ENCODE assay signal across 11 cellular contexts in genomic region chr19:14139944-14140343, GRCh38. TPM values are rescaled to one million over a fixed set of nuclear protein-coding genes. Genes with fewer than 3 reads are reported as not detected.
A peak's percentile ranks its signal among the peaks of the same experiment; 100 is the strongest.
DNase-seq lines count a peak whose midpoint lies in the region; ATAC-seq and TF ChIP-seq lines count a peak whose summit lies in the region.
"Had no signal": no experiment of that assay in that cellular context is flagged by ENCODE, and none has a peak within 500 bp of the region (broad histone marks: within the 10 kb centered on the region; RNA-seq: fewer than 3 reads in every experiment).

No MANE protein-coding gene starts in this region.

- H3K27me3 ChIP-seq in psoas muscle (ENCODE audit: insufficient read depth in 3 of 3, low read length in 2 of 3), result no peaks in the 10 kb centered on the region

- POLR2A ChIA-PET in HEK293T (lab: Yijun Ruan, JAX), result interaction anchor here (1.0 kb wide), 1 partner anchor 21 kb away, joined by 3 read pairs; no protein-coding TSS in a partner anchor

- no peaks in the 10 kb centered on the region for H3K9me3 ChIP-seq in psoas muscle

- CTCF ChIA-PET in HEK293T (lab: Yijun Ruan, JAX), result interaction anchor here (0.5 to 2.0 kb wide), 4 partner anchors 8 to 209 kb away, joined by 3 to 9 read pairs (median 5); no protein-coding TSS in a partner anchor

- TF ChIP-seq CTCF in psoas muscle (IDR thresholded peaks at IDR 0.05), result no peak

- DNase-seq in HEK293T (ENCODE audit: extremely low spot score) (no peak), RPMI7951 (ENCODE audit: low read depth) (peak; percentile 98), foreskin melanocyte (peak; percentile 94), psoas muscle (peak; percentile 69 to 87), NCI-H446 (lab: John Stamatoyannopoulos, UW) (no peak)
- DNase-seq: NCI-H1436; SIG-M5; stimulated activated CD4-positive, alpha-beta T cell treated with anti-CD3 and anti-CD28 coated beads, Interleukin-2, amount 100 ng/mL, for 24 hours had no signal

- H3K4me1 ChIP-seq in psoas muscle, result peaks cover 25% of the 10 kb centered on the region

- ATAC-seq in psoas muscle (peak; percentile 31 to 65 (median 50)), HG03108 (IDR thresholded peaks at IDR 0.05; ENCODE audit: unreplicated experiment) (no peak), GM18520 (IDR thresholded peaks at IDR 0.05; ENCODE audit: unreplicated experiment) (no peak)
- ATAC-seq: HCT116 had no signal

- WGBS in psoas muscle, 3 donors, result 21 to 36% (median 28%) methylated on average over 9 of the region's 9 CpGs

- no peak overlapping the region for H3K4me3 ChIP-seq in psoas muscle

- no peaks in the 10 kb centered on the region for H3K36me3 ChIP-seq in psoas muscle (ENCODE audit: insufficient read depth in 1 of 2, low read depth in 1 of 2)

- H3K27ac ChIP-seq in psoas muscle, result peak overlapping the region; percentile 98

- intact Hi-C loops in psoas muscle (cut with DNase I), result loop anchor here in 1 of 2 donors (5.0 kb wide), 2 partner anchors 263 to 267 kb away; partner anchors contain the start of gene NANOS3

TF ChIP-seq in HEK293T, 16 proteins besides CTCF, POLR2A, EP300 and RAD21:
- TF ChIP-seq CTBP1 (IDR thresholded peaks at IDR 0.05; ENCODE audit: borderline replicate concordance) (0 out of 2 replicates have a peak, but pooled peaks have one; percentile 18), ARNT (IDR thresholded peaks at IDR 0.05) (no peak), FOXM1 (IDR thresholded peaks at IDR 0.05; ENCODE audit: borderline replicate concordance) (no peak), HDGF (IDR thresholded peaks at IDR 0.05; ENCODE audit: borderline replicate concordance) (no peak)

RNA-seq across cellular contexts. Expression of gene ASF1B, which starts 3.6 kb away (rescaled TPM):
- total RNA-seq in RPMI7951 (2014; rRNA removed; shearing (Covaris generic)), result 86.6 and 90.8 TPM in 2 replicates
- total RNA-seq in psoas muscle, result 1 to 10 TPM in 1 of 4 donors, under 1 TPM in 2, not detected in 1; 0.63 to 6.0 (median 0.84) TPM
- 1 to 10 TPM in 2 of 3 donors, under 1 TPM in 1; 0.20 to 1.2 (median 1.0) TPM for polyA plus RNA-seq in psoas muscle

RNA-seq across cellular contexts. Expression of gene PRKACA, which starts 22.4 kb away (rescaled TPM):
- total RNA-seq in RPMI7951 (2014; rRNA removed; shearing (Covaris generic)), result 55.2 and 60.9 TPM in 2 replicates
- 100 to 1,000 TPM; 209 to 509 (median 312) TPM for total RNA-seq in psoas muscle
- 100 to 1,000 TPM in 2 of 3 donors, 10 to 100 TPM in 1; 99.3 to 208 (median 135) TPM for polyA plus RNA-seq in psoas muscle

RNA-seq across cellular contexts. Expression of gene SAMD1, which starts 49.4 kb away (rescaled TPM):
- 24.2 and 41.8 TPM in 2 replicates for total RNA-seq in RPMI7951 (2014; rRNA removed; shearing (Covaris generic))
- 10 to 100 TPM; 27.3 to 54.4 (median 39.6) TPM for total RNA-seq in psoas muscle
- polyA plus RNA-seq in psoas muscle, result 10 to 100 TPM; 39.9 to 99.9 (median 60.4) TPM

RNA-seq across cellular contexts. Expression of gene C19orf67, which starts 54.4 kb away (rescaled TPM):
- total RNA-seq in RPMI7951 (2014; rRNA removed; shearing (Covaris generic)), result 0.59 TPM in 1 of 2 replicates, not detected in the other
- not detected for total RNA-seq in psoas muscle
- not detected for polyA plus RNA-seq in psoas muscle

Comparison
In these comparisons a context has a peak if more than half of its experiments do, and no peak if none do; other contexts are left out.
1. DNase-seq: peak in RPMI7951 (single experiment), foreskin melanocyte (single experiment) and psoas muscle (2 of 2); none in HEK293T (single experiment) and NCI-H446 (0 of 2).
2. ATAC-seq: peak in psoas muscle (4 of 4); none in HG03108 (single experiment) and GM18520 (single experiment).
3. RNA of gene ASF1B, which starts 3.6 kb away (total RNA-seq): 86.6 to 90.8 TPM in RPMI7951; 0.63 to 6.0 TPM in psoas muscle; every median in the first group is over 10 times any median in the second.